In the genomic region with DNA sequence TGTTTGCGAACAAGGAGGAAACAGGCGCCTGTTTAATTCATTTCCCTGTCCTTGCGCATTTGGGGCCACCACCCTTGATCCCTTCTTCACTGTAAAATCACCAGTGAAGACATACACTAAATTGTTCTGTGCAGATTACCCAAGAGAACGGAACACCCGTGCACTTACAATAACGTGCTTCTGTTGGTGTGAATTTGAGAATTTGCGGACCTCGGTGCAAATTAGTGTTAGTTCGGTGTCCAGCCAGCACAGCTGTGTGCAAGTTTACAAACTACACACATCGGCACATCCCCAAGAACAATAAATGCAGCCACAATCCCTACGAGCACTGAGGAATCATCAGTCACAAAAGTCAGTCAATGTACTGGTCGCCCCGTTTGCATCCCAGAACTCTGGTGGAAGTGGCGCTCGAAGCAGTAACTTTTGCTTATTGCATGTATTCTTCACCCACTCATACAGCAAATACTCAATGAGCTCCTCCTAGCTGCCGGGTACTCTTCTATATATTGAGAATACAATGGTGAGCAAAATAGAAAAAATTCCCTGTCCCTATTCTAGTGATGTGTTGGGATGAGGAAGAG, we compare ENCODE assay signal across 8 cellular contexts. TPM values are rescaled to one million over a fixed set of nuclear protein-coding genes. Genes with fewer than 3 reads are reported as not detected.
A peak's percentile ranks its signal among the peaks of the same experiment; 100 is the strongest.
DNase-seq lines count a peak whose midpoint lies in the region; ATAC-seq, FAIRE-seq and TF ChIP-seq lines count a peak whose summit lies in the region.

No MANE protein-coding gene starts in this region.

- TF ChIP-seq RAD21 in GM12878 (IDR thresholded peaks at IDR 0.05; ENCODE audit: insufficient read depth, low read depth, low read length): no peak

- ATAC-seq in GM12878 (no peak), right lobe of liver (no peak), aorta (ENCODE audit: low FRiP score) (peak; percentile 13)

- WGBS in GM12878 (ENCODE audit: insufficient coverage, insufficient replicate concordance, low lambda C conversion rate, missing lambda C conversion rate): 4% methylated on average over 16 of the region's 16 CpGs
- WGBS in right lobe of liver (ENCODE audit: insufficient coverage, low coverage, low lambda C conversion rate, missing lambda C conversion rate): 4% methylated on average over 16 of the region's 16 CpGs
- 1 to 2% methylated on average over 16 of the region's 16 CpGs for WGBS in aorta, 2 donors

- H3K27me3 ChIP-seq in GM12878 (replicated peaks in 1 of 2; ENCODE audit: control insufficient read depth in 2 of 2, insufficient read depth in 2 of 2, low read length in 1 of 2): no peaks in the 10 kb centered on the region
- no peaks in the 10 kb centered on the region for H3K27me3 ChIP-seq in right lobe of liver
- no peaks in the 10 kb centered on the region for H3K27me3 ChIP-seq in aorta (ENCODE audit: control insufficient read depth in 1 of 2, insufficient read depth in 2 of 2, low read length in 1 of 2)

- POLR2A ChIA-PET in GM12878 (lab: Charles Lee): no interaction called here

- H4K20me1 ChIP-seq in GM12878 (ENCODE audit: control insufficient read depth, insufficient read depth): no peaks in the 10 kb centered on the region

- H3K36me3 ChIP-seq in ES-I3 (ENCODE audit: insufficient read depth, low read length) (no peaks in the 10 kb centered on the region), GM12878 (ENCODE audit: control insufficient read depth in 2 of 2, insufficient read depth in 2 of 2, low read length in 1 of 2) (no peaks in the 10 kb centered on the region), right lobe of liver (no peaks in the 10 kb centered on the region), aorta (ENCODE audit: control insufficient read depth in 1 of 2, insufficient read depth in 2 of 2, low read length in 1 of 2) (no peaks in the 10 kb centered on the region)

- intact Hi-C loops in GM12878 (cut with micrococcal nuclease; ENCODE audit: unreplicated experiment): loop anchor here (1.0 to 5.0 kb wide), 4 partner anchors 47 to 230 kb away; partner anchors contain the start of genes NUP205 and STMP1
- intact Hi-C loops in right lobe of liver (cut with DNase I): no loop called here
- intact Hi-C loops in aorta (cut with DNase I): loop anchor here in 1 of 2 donors (5.0 kb wide), 1 partner anchor 47 kb away; the partner anchor contains the start of gene NUP205

- CTCF ChIA-PET in GM12878 (lab: Yijun Ruan, JAX): interaction anchor here (0.6 to 1.6 kb wide), 11 partner anchors 10 to 237 kb away, joined by 3 to 16 read pairs (median 4); no protein-coding TSS in a partner anchor

- H3K4me1 ChIP-seq in ES-I3 (ENCODE audit: insufficient read depth, low read length): 0 out of 2 replicates have a peak, but pooled peaks cover 3% of the 10 kb centered on the region
- H3K4me1 ChIP-seq in GM12878 (ENCODE audit: control insufficient read depth, insufficient read depth, low read length): no peaks in the 10 kb centered on the region
- peaks cover 0 to 21% (median 4%) of the 10 kb centered on the region in 4 donors for H3K4me1 ChIP-seq in right lobe of liver
- H3K4me1 ChIP-seq in aorta (ENCODE audit: control insufficient read depth in 1 of 2, insufficient read depth in 2 of 2, low read length in 2 of 2): peaks cover 0 to 1% of the 10 kb centered on the region in 2 donors

- RAD21 ChIA-PET in GM12878 (lab: Charles Lee; ENCODE audit: unreplicated experiment): interaction anchor here (1.0 kb wide), 1 partner anchor 134 kb away, joined by 6 read pairs; no protein-coding TSS in a partner anchor

- H3K4me3 ChIP-seq in LNCaP clone FGC (ENCODE audit: low read depth, low read length): peak overlapping the region; percentile 93
- peak overlapping the region; percentile 94 for H3K4me3 ChIP-seq in GM12878
- H3K4me3 ChIP-seq in right lobe of liver: peak overlapping the region; percentile 75 to 79 (median 79)
- H3K4me3 ChIP-seq in aorta (ENCODE audit: low read length in 2 of 2): peak overlapping the region; percentile 11 to 64

- no peak overlapping the region for H3K27ac ChIP-seq in GM12878 (ENCODE audit: control insufficient read depth, insufficient read depth)
- peak overlapping the region in 1 of 3 donors; percentile 83 for H3K27ac ChIP-seq in right lobe of liver
- no peak overlapping the region for H3K27ac ChIP-seq in aorta (ENCODE audit: low read depth in 1 of 2, low read length in 2 of 2)

- H3K4me2 ChIP-seq in GM12878 (ENCODE audit: control insufficient read depth, insufficient read depth): peak overlapping the region; percentile 100

- no TSS peak for BruUV-seq in GM12878 (replicated peaks; lab: Mats Ljungman, UMichigan)

- TF ChIP-seq POLR2A in GM12878 (IDR thresholded peaks at IDR 0.05; ENCODE audit: low read depth, low read length) (no peak), right lobe of liver (IDR thresholded peaks at IDR 0.05) (no peak)

- SMC1A ChIA-PET in GM12878 (lab: Charles Lee; ENCODE audit: uncharacterized antibody, unreplicated experiment): interaction anchor here (1.0 to 1.4 kb wide), 3 partner anchors 51 to 134 kb away, joined by 3 to 13 read pairs (median 5); no protein-coding TSS in a partner anchor

- H3K79me2 ChIP-seq in GM12878 (ENCODE audit: control insufficient read depth, insufficient read depth, low read length): peaks cover 41% of the 10 kb centered on the region

- in situ Hi-C loops in GM12878 (cut with MboI): loop anchor here (5.0 kb wide), 1 partner anchor 47 kb away; the partner anchor contains the start of gene NUP205

- H3K9ac ChIP-seq in ES-I3 (ENCODE audit: low read depth, low read length) (peak overlapping the region; percentile 99), GM12878 (ENCODE audit: control insufficient read depth, insufficient read depth, low read length) (peak overlapping the region; percentile 98)

- TF ChIP-seq EP300 in GM12878 (IDR thresholded peaks at IDR 0.05; ENCODE audit: borderline replicate concordance in 1 of 2, control insufficient read depth in 1 of 2, low read depth in 2 of 2, low read length in 2 of 2): no peak

- DNase-seq in LNCaP clone FGC (ENCODE audit: low read depth) (no peak), GM12878 (ENCODE audit: low read depth, low spot score) (peak; percentile 4), right lobe of liver (no peak), aorta (no peak), NCI-H774 (lab: John Stamatoyannopoulos, UW) (no peak)
- no peak for DNase-seq in activated CD4-positive, CD25-positive, alpha-beta regulatory T cell (lab: John Stamatoyannopoulos, UW)
- DNase-seq in stimulated activated CD4-positive, alpha-beta T cell treated with anti-CD3 and anti-CD28 coated beads, Interleukin-4, amount 100 ng/mL, for 4 hours: no peak

- H3K9me3 ChIP-seq in ES-I3 (ENCODE audit: control insufficient read depth, insufficient read depth, low read length) (no peaks in the 10 kb centered on the region), GM12878 (replicated peaks; ENCODE audit: control insufficient read depth, insufficient read depth, low read length) (no peaks in the 10 kb centered on the region), right lobe of liver (no peaks in the 10 kb centered on the region), aorta (ENCODE audit: control insufficient read depth, low read length) (no peaks in the 10 kb centered on the region)

- peak overlapping the region; percentile 97 for H2AFZ ChIP-seq in GM12878 (ENCODE audit: control insufficient read depth, low read depth, low read length)

- TF ChIP-seq CTCF in LNCaP clone FGC (IDR thresholded peaks at IDR 0.05; ENCODE audit: control insufficient read depth, extremely low read depth, insufficient read depth): peak; percentile 22; the same call in 1 of the 2 replicates
- peak in 1 of 3 experiments; percentile 34; a peak in 2 of 6 replicates for TF ChIP-seq CTCF in GM12878 (IDR thresholded peaks at IDR 0.05 in 2 of 3, conservative IDR thresholded peaks at IDR 0.05 in 1 of 3; ENCODE audit: control insufficient read depth in 2 of 3, extremely low read depth in 1 of 3, insufficient read depth in 1 of 3, low read depth in 3 of 3, low read length in 3 of 3)
- TF ChIP-seq CTCF in right lobe of liver (IDR thresholded peaks at IDR 0.05): peak in 1 of 4 donors; percentile 4

- no peak for FAIRE-seq in GM12878 (lab: Jason Lieb, UNC)

RNA-seq across cellular contexts. Expression of gene CNOT4, which starts 0.8 kb away (rescaled TPM):
- 67.0 and 68.1 TPM in 2 replicates for total RNA-seq in GM12878 (2013; cell fraction: nucleolus; rRNA removed)
- total RNA-seq in GM12878 (2014; rRNA removed): 12.9 and 13.0 TPM in 2 replicates
- 11.6 and 12.7 TPM in 2 replicates for total RNA-seq in GM12878 (2014; rRNA removed; fragmentation: Illumina TruSeq; extraction: Trizol)
- total RNA-seq in GM12878 (2021): 19.6 and 20.3 TPM in 2 replicates
- 3.9 TPM for polyA plus RNA-seq in GM12878 (2011; ENCODE audit: low read depth)
- polyA plus RNA-seq in GM12878 (2011; rRNA removed): 13.3 and 16.3 TPM in 2 replicates
- polyA plus RNA-seq in GM12878 (2011; cell fraction: cytosol; rRNA removed): 10.6 and 11.2 TPM in 2 replicates
- polyA plus RNA-seq in GM12878 (2011; cell fraction: nucleus; rRNA removed): 17.3 and 19.8 TPM in 2 replicates
- 6.8 and 10.1 TPM in 2 replicates for polyA plus RNA-seq in GM12878 (2012)
- 16.9 and 19.6 TPM in 2 replicates for polyA plus RNA-seq in GM12878 (2014; fragmentation: Illumina TruSeq; extraction: Trizol)
- polyA plus RNA-seq in GM12878 (2014; fragmentation: Nextera tagmentation; extraction: Ambion mirVana): 10 to 100 TPM; 11.3 to 29.6 TPM
- 9.4 and 9.6 TPM in 2 replicates for polyA plus RNA-seq in GM12878 (2014; rRNA removed)
- polyA plus RNA-seq in GM12878 (2016; fragmentation: Nextera tagmentation; extraction: Ambion mirVana): 10 to 100 TPM; 17.5 to 17.8 TPM
- 28.6 and 32.0 TPM in 2 replicates for polyA minus RNA-seq in GM12878 (2011; rRNA and poly(A)+ RNA removed)
- 5.5 and 8.0 TPM in 2 replicates for polyA minus RNA-seq in GM12878 (2011; cell fraction: cytosol; rRNA and poly(A)+ RNA removed)
- polyA minus RNA-seq in GM12878 (2011; cell fraction: nucleus; rRNA and poly(A)+ RNA removed): 41.1 and 55.2 TPM in 2 replicates
- 10 to 100 TPM in 3 of 6 experiments, 1 to 10 TPM in 3; 9.1 to 14.1 (median 11.0) TPM for total RNA-seq in right lobe of liver
- total RNA-seq in aorta: 10 to 100 TPM; 29.0 to 35.9 TPM
- 1 to 10 TPM; 6.8 to 8.8 TPM for polyA plus RNA-seq in aorta

RNA-seq across cellular contexts. Expression of gene NUP205, which starts 47.0 kb away (rescaled TPM):
- total RNA-seq in GM12878 (2013; cell fraction: nucleolus; rRNA removed): 107 and 113 TPM in 2 replicates
- total RNA-seq in GM12878 (2014; rRNA removed) (105 and 122 TPM in 2 replicates), GM12878 (2014; rRNA removed; fragmentation: Illumina TruSeq; extraction: Trizol) (96.1 and 97.3 TPM in 2 replicates), GM12878 (2021) (104 and 109 TPM in 2 replicates), right lobe of liver (10 to 100 TPM; 12.3 to 20.8 (median 16.1) TPM), aorta (10 to 100 TPM; 33.9 to 40.9 TPM)
- 44.3 TPM for polyA plus RNA-seq in GM12878 (2011; ENCODE audit: low read depth)
- polyA plus RNA-seq in GM12878 (2011; rRNA removed) (110 and 118 TPM in 2 replicates), GM12878 (2014; fragmentation: Illumina TruSeq; extraction: Trizol) (88.4 and 97.2 TPM in 2 replicates), GM12878 (2014; fragmentation: Nextera tagmentation; extraction: Ambion mirVana) (10 to 100 TPM; 41.4 to 83.4 TPM), GM12878 (2014; rRNA removed) (80.8 and 81.1 TPM in 2 replicates), GM12878 (2016; fragmentation: Nextera tagmentation; extraction: Ambion mirVana) (10 to 100 TPM; 69.9 to 70.8 TPM), aorta (10 to 100 TPM in 1 of 2 donors, 1 to 10 TPM in 1; 4.9 to 26.3 TPM)
- polyA plus RNA-seq in GM12878 (2011; cell fraction: cytosol; rRNA removed): 78.4 and 92.3 TPM in 2 replicates
- polyA plus RNA-seq in GM12878 (2011; cell fraction: nucleus; rRNA removed): 94.0 and 94.7 TPM in 2 replicates
- polyA plus RNA-seq in GM12878 (2012): 44.8 and 61.3 TPM in 2 replicates
- 147 and 155 TPM in 2 replicates for polyA minus RNA-seq in GM12878 (2011; rRNA and poly(A)+ RNA removed)
- polyA minus RNA-seq in GM12878 (2011; cell fraction: cytosol; rRNA and poly(A)+ RNA removed): 51.6 TPM in 2 replicates
- 67.3 and 75.4 TPM in 2 replicates for polyA minus RNA-seq in GM12878 (2011; cell fraction: nucleus; rRNA and poly(A)+ RNA removed)

Comparison
In these comparisons a context has a peak if more than half of its experiments do, and no peak if none do; other contexts are left out.
1. H3K4me3 ChIP-seq: peak in every context shown above with its lines; median percentile 94 in GM12878; 93 in LNCaP clone FGC; 79 in right lobe of liver; 38 in aorta.